33 cellular contexts compared by ENCODE assay signal in genomic region chr13:35465345-35465744, GRCh38.
"Had no signal": no experiment of that assay in that cellular context is flagged by ENCODE, and none has a peak within 500 bp of the region (broad histone marks: within the 10 kb centered on the region; RNA-seq: fewer than 3 reads in every experiment).

No MANE protein-coding gene starts in this region.

- ATAC-seq: activated naive CD4-positive, alpha-beta T cell treated with anti-CD3 and anti-CD28 coated beads, Interleukin-2, amount 50 U/mL, for 72 hours; activated naive CD8-positive, alpha-beta T cell treated with anti-CD3 and anti-CD28 coated beads, Interleukin-2, amount 50 U/mL, for 24 hours; activated T-cell treated with anti-CD3 and anti-CD28 coated beads, Interleukin-2, amount 50 U/mL, for 4 hours; activated T-cell treated with anti-CD3 and anti-CD28 coated beads, Interleukin-2, amount 50 U/mL, for 72 hours; activated T-helper 17 cell treated with anti-CD3 and anti-CD28 coated beads, Interleukin-2, amount 50 U/mL, for 72 hours; body of pancreas had no signal

- H3K4me3 ChIP-seq: adrenal gland, ascending aorta, body of pancreas, breast epithelium, cardiac muscle cell had no signal

- DNase-seq: activated effector memory CD4-positive, alpha-beta T cell treated with anti-CD3 and anti-CD28 coated beads, Interleukin-2, amount 50 U/mL, for 16 hours; activated effector memory CD4-positive, alpha-beta T cell treated with Interleukin-2 at 50 U/mL for 16 hours; activated gamma-delta T cell; activated gamma-delta T cell treated with Interleukin-2 at 50 U/mL for 16 hours; activated naive CD4-positive, alpha-beta T cell; activated naive CD4-positive, alpha-beta T cell treated with anti-CD3 and anti-CD28 coated beads for 36 hours; activated naive CD4-positive, alpha-beta T cell treated with anti-CD3 and anti-CD28 coated beads, Interleukin-2, amount 10 ng/mL, durations not matched to agents 7 days and 5 days; activated naive CD4-positive, alpha-beta T cell treated with anti-CD3 and anti-CD28 coated beads, Interleukin-2, amount 50 U/mL, for 16 hours; activated naive CD4-positive, alpha-beta T cell treated with Interleukin-2 at 50 U/mL for 16 hours; activated naive CD8-positive, alpha-beta T cell treated with anti-CD3 and anti-CD28 coated beads for 36 hours; activated naive CD8-positive, alpha-beta T cell treated with anti-CD3 and anti-CD28 coated beads, Interleukin-2, amount 10 ng/mL, durations not matched to agents 7 days and 5 days; activated naive CD8-positive, alpha-beta T cell treated with anti-CD3 and anti-CD28 coated beads, Interleukin-2, amount 50 U/mL, for 24 hours; activated T-cell treated with anti-CD3 and anti-CD28 coated beads, Interleukin-2, amount 50 U/mL, for 4 hours; activated T-cell treated with anti-CD3 and anti-CD28 coated beads, Interleukin-2, amount 50 U/mL, for 48 hours; activated T-cell treated with anti-CD3 and anti-CD28 coated beads, Interleukin-2, amount 50 U/mL, for 72 hours; adrenal gland; amniotic stem cell; amygdala; anterior cingulate cortex; aorta; body of pancreas; brain microvascular endothelial cell; caudate nucleus; central memory CD4-positive, alpha-beta T cell; cerebellar nuclear complex had no signal

- H3K27me3 ChIP-seq: adrenal gland, ascending aorta, body of pancreas, brain microvascular endothelial cell had no signal

- FAIRE-seq: astrocyte, bronchial epithelial cell, colon had no signal

- H3K27ac ChIP-seq: adrenal gland, ascending aorta, body of pancreas, brain microvascular endothelial cell, breast epithelium, cardiac muscle cell had no signal

- H3K4me1 ChIP-seq: adrenal gland, ascending aorta, body of pancreas, breast epithelium had no signal

- H3K9me3 ChIP-seq: adrenal gland, ascending aorta, body of pancreas, breast epithelium had no signal

- H3K36me3 ChIP-seq: adrenal gland, ascending aorta, brain microvascular endothelial cell, breast epithelium, cardiac muscle cell had no signal
